Comparison of ENCODE assay signal across 10 cellular contexts in the genomic region with DNA sequence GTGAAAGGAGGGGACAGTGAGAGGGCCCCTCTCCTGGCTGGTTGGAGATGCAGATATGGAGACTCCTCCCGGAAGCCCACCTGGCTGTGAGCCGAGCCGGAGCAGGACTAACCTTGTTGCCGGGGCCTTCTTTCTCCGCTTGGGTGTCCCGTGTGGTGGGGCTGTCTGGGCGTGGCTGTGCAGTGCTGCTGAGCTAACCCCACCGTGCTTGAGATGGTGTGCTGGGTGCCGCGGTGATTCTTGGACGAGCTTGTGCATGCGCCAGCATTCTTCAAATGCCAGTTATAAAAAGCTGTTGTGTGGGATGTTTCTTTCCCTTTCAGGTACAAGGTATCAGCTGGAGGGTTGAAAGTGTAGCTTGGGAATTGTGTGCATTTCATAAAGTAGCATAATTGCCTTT.
DNase-seq lines count a peak whose midpoint lies in the region; ATAC-seq, FAIRE-seq and TF ChIP-seq lines count a peak whose summit lies in the region.
"Had no signal": no experiment of that assay in that cellular context is flagged by ENCODE, and none has a peak within 500 bp of the region (broad histone marks: within the 10 kb centered on the region; RNA-seq: fewer than 3 reads in every experiment).

No MANE protein-coding gene starts in this region.

- no peak for TF ChIP-seq POLR2A in H54 (IDR thresholded peaks at IDR 0.05; ENCODE audit: low read depth, low read length)

- no peaks in the 10 kb centered on the region for H3K9me3 Mint-ChIP-seq in dendritic cell treated with granulocyte-macrophage colony-stimulating factor and Interleukin-4, amounts not matched to agents 40 ng/mL and 50 ng/mL, for 4 days
- no peaks in the 10 kb centered on the region for H3K9me3 Mint-ChIP-seq in stimulated activated naive B cell treated with anti-CD40 and anti-IgM and Interleukin-4, amounts not matched to agents 10 μg/mL and 1 μg/mL and 100 μg/mL, for 72 hours

- no peaks in the 10 kb centered on the region for H3K27me3 Mint-ChIP-seq in dendritic cell treated with granulocyte-macrophage colony-stimulating factor and Interleukin-4, amounts not matched to agents 40 ng/mL and 50 ng/mL, for 4 days
- H3K27me3 Mint-ChIP-seq in stimulated activated naive B cell treated with anti-CD40 and anti-IgM and Interleukin-4, amounts not matched to agents 10 μg/mL and 1 μg/mL and 100 μg/mL, for 72 hours: no peaks in the 10 kb centered on the region

- no peak overlapping the region for H3K4me3 Mint-ChIP-seq in dendritic cell treated with granulocyte-macrophage colony-stimulating factor and Interleukin-4, amounts not matched to agents 40 ng/mL and 50 ng/mL, for 4 days
- H3K4me3 Mint-ChIP-seq in stimulated activated naive B cell treated with anti-CD40 and anti-IgM and Interleukin-4, amounts not matched to agents 10 μg/mL and 1 μg/mL and 100 μg/mL, for 72 hours: no peak overlapping the region

- peak overlapping the region; percentile 58 for H3K27ac Mint-ChIP-seq in dendritic cell treated with granulocyte-macrophage colony-stimulating factor and Interleukin-4, amounts not matched to agents 40 ng/mL and 50 ng/mL, for 4 days
- H3K27ac Mint-ChIP-seq in stimulated activated naive B cell treated with anti-CD40 and anti-IgM and Interleukin-4, amounts not matched to agents 10 μg/mL and 1 μg/mL and 100 μg/mL, for 72 hours: peak overlapping the region; percentile 59

- intact Hi-C loops in dendritic cell treated with granulocyte-macrophage colony-stimulating factor and Interleukin-4, amounts not matched to agents 40 ng/mL and 50 ng/mL, for 4 days (cut with micrococcal nuclease): no loop called here

- DNase-seq in NCI-H226: peak; percentile 86
- DNase-seq in left kidney (ENCODE audit: low read depth, low spot score): peak; percentile 30
- no peak for DNase-seq in stimulated activated naive B cell treated with anti-CD40 and anti-IgM and Interleukin-4, amounts not matched to agents 10 μg/mL and 1 μg/mL and 100 μg/mL, for 72 hours
- no peak for DNase-seq in cerebellar cortex (ENCODE audit: low spot score)
- no peak for DNase-seq in H54 (ENCODE audit: insufficient read length, low spot score)
- DNase-seq in NCI-H69 (lab: John Stamatoyannopoulos, UW): no peak
- DNase-seq: Calu3 had no signal

- no peak for ATAC-seq in stimulated activated naive B cell treated with anti-CD40 and anti-IgM and Interleukin-4, amounts not matched to agents 10 μg/mL and 1 μg/mL and 100 μg/mL, for 72 hours (replicated peaks)
- no peak for ATAC-seq in HG02973 (IDR thresholded peaks at IDR 0.05; ENCODE audit: unreplicated experiment)
- ATAC-seq: GM12878 had no signal

- peaks cover 86% of the 10 kb centered on the region for H3K4me1 Mint-ChIP-seq in dendritic cell treated with granulocyte-macrophage colony-stimulating factor and Interleukin-4, amounts not matched to agents 40 ng/mL and 50 ng/mL, for 4 days (ENCODE audit: low read depth)
- peaks cover 23 to 45% of the 10 kb centered on the region in 2 donors for H3K4me1 Mint-ChIP-seq in stimulated activated naive B cell treated with anti-CD40 and anti-IgM and Interleukin-4, amounts not matched to agents 10 μg/mL and 1 μg/mL and 100 μg/mL, for 72 hours

- FAIRE-seq in H54 (lab: Jason Lieb, UNC): no peak
- FAIRE-seq: GM12878 had no signal

- H3K36me3 Mint-ChIP-seq in dendritic cell treated with granulocyte-macrophage colony-stimulating factor and Interleukin-4, amounts not matched to agents 40 ng/mL and 50 ng/mL, for 4 days (ENCODE audit: low read depth): peaks cover 90% of the 10 kb centered on the region
- H3K36me3 Mint-ChIP-seq in stimulated activated naive B cell treated with anti-CD40 and anti-IgM and Interleukin-4, amounts not matched to agents 10 μg/mL and 1 μg/mL and 100 μg/mL, for 72 hours: peaks cover 34 to 46% of the 10 kb centered on the region in 2 donors

Comparison
In these comparisons a context has a peak if more than half of its experiments do, and no peak if none do; other contexts are left out.
1. DNase-seq: peak in NCI-H226 (single experiment) and left kidney (single experiment); none in stimulated activated naive B cell treated with anti-CD40 and anti-IgM and Interleukin-4, amounts not matched to agents 10 μg/mL and 1 μg/mL and 100 μg/mL, for 72 hours (single experiment), cerebellar cortex (single experiment), H54 (single experiment) and NCI-H69 (single experiment).